In the genomic region with DNA sequence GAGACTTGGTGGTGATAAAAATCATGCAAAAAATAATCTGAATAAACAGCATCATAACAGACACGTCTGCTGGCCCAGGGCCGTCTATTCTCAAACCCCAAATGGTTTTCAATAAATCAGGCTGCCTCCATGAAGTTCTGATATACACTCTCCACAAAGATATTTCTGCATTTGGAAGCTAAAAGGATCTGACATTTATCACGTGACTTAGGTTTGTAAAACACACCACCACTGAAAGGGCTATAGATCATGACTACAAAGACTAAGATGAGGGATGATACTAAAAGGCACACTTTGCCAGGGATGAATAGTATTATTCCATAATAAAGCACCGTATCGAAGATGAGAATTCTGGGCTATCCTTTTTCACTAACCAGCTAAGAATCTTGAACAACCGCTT, we compare ENCODE assay signal across 35 cellular contexts.
"Had no signal": no experiment of that assay in that cellular context is flagged by ENCODE, and none has a peak within 500 bp of the region (broad histone marks: within the 10 kb centered on the region; RNA-seq: fewer than 3 reads in every experiment).

No MANE protein-coding gene starts in this region.

- H3K4me1 ChIP-seq: adrenal gland, body of pancreas, breast epithelium had no signal

- H3K36me3 ChIP-seq: adrenal gland, brain microvascular endothelial cell, breast epithelium had no signal

- H3K4me3 ChIP-seq: adrenal gland, body of pancreas, breast epithelium had no signal

- DNase-seq: activated B cell treated with CpG ODN at 0.5 μM for 24 hours; activated CD4-positive, alpha-beta memory T cell treated with anti-CD3 and anti-CD28 coated beads for 36 hours; activated CD4-positive, alpha-beta T cell treated with anti-CD3 and anti-CD28 coated beads for 4 hours; activated CD4-positive, alpha-beta T cell treated with anti-CD3 and anti-CD28 coated beads, Interleukin-2, amount 10 ng/mL, durations not matched to agents 24 days and 14 days; activated CD4-positive, alpha-beta T cell treated with anti-CD3 and anti-CD28 coated beads, Interleukin-2, amount 50 U/mL, for 1 hour; activated CD4-positive, alpha-beta T cell treated with anti-CD3 and anti-CD28 coated beads, Interleukin-2, amount 50 U/mL, for 4 hours; activated CD4-positive, CD25-positive, alpha-beta regulatory T cell treated with anti-CD3 and anti-CD28 coated beads, Interleukin-2, amount 50 U/mL, for 72 hours; activated CD8-positive, alpha-beta memory T cell treated with anti-CD3 and anti-CD28 coated beads, Interleukin-2, amount 50 U/mL, for 4 hours; activated CD8-positive, alpha-beta T cell treated with anti-CD3 and anti-CD28 coated beads for 36 hours; activated effector memory CD4-positive, alpha-beta T cell treated with anti-CD3 and anti-CD28 coated beads, Interleukin-2, amount 50 U/mL, for 16 hours; activated gamma-delta T cell treated with Interleukin-2 at 50 U/mL for 16 hours; activated naive CD4-positive, alpha-beta T cell; activated naive CD4-positive, alpha-beta T cell treated with anti-CD3 and anti-CD28 coated beads for 36 hours; activated naive CD4-positive, alpha-beta T cell treated with anti-CD3 and anti-CD28 coated beads, Interleukin-2, amount 50 U/mL, for 16 hours; activated naive CD8-positive, alpha-beta T cell treated with anti-CD3 and anti-CD28 coated beads for 36 hours; activated T-cell treated with anti-CD3 and anti-CD28 coated beads for 4 hours; activated T-cell treated with anti-CD3 and anti-CD28 coated beads, Interleukin-2, amount 50 U/mL, for 1 hour; activated T-cell treated with anti-CD3 and anti-CD28 coated beads, Interleukin-2, amount 50 U/mL, for 4 hours; activated T-cell treated with anti-CD3 and anti-CD28 coated beads, Interleukin-2, amount 50 U/mL, for 72 hours; adrenal gland; amniotic stem cell; aorta; body of pancreas; brain microvascular endothelial cell; caudate nucleus; cerebellar nuclear complex; T-helper 1 cell; T-helper 2 cell; T-helper 9 cell had no signal

- H3K27me3 ChIP-seq: body of pancreas, brain microvascular endothelial cell, breast epithelium had no signal

- FAIRE-seq: astrocyte, TTC549 had no signal

- ATAC-seq: activated CD8-positive, alpha-beta T cell treated with anti-CD3 and anti-CD28 coated beads for 36 hours; activated naive CD4-positive, alpha-beta T cell treated with anti-CD3 and anti-CD28 coated beads, Interleukin-2, amount 50 U/mL, for 72 hours; activated T-cell treated with anti-CD3 and anti-CD28 coated beads, Interleukin-2, amount 50 U/mL, for 4 hours; activated T-cell treated with anti-CD3 and anti-CD28 coated beads, Interleukin-2, amount 50 U/mL, for 72 hours; activated T-helper 17 cell treated with anti-CD3 and anti-CD28 coated beads, Interleukin-2, amount 50 U/mL, for 72 hours; body of pancreas had no signal

- H3K27ac ChIP-seq: adrenal gland, body of pancreas, brain microvascular endothelial cell, breast epithelium, VCaP had no signal

- H3K9me3 ChIP-seq: adrenal gland, body of pancreas, breast epithelium had no signal
